Comparison of ENCODE assay signal across 1 cellular context in genomic region chr9:70418822-70419545, GRCh38.
TF ChIP-seq lines count a peak whose summit lies in the region.

No MANE protein-coding gene starts in this region.

TF ChIP-seq in HepG2, 621 proteins besides CTCF, POLR2A, EP300 and RAD21 (continued from another document and continues in another):
- TF ChIP-seq ZBTB46 (CRISPR knock-in tag; IDR thresholded peaks at IDR 0.05; ENCODE audit: borderline replicate concordance) (no peak), HOXA5 (CRISPR knock-in tag; IDR thresholded peaks at IDR 0.05) (0 out of 2 replicates have a peak, but pooled peaks have one; percentile 12), HDAC1 (CRISPR knock-in tag; IDR thresholded peaks at IDR 0.05) (no peak; the same call in 1 of the 2 replicates), JDP2 (CRISPR knock-in tag; IDR thresholded peaks at IDR 0.05; ENCODE audit: borderline replicate concordance) (no peak), IRF2 (CRISPR knock-in tag; IDR thresholded peaks at IDR 0.05) (no peak), RXRA (CRISPR knock-in tag; IDR thresholded peaks at IDR 0.05) (peak; percentile 93), ZBTB33 (CRISPR knock-in tag; IDR thresholded peaks at IDR 0.05) (no peak), SRSF1 (optimal IDR thresholded peaks at IDR 0.05; ENCODE audit: low read depth, low read length) (no peak), ZSCAN31 (CRISPR knock-in tag; IDR thresholded peaks at IDR 0.05; ENCODE audit: low read depth) (0 out of 2 replicates have a peak, but pooled peaks have one; percentile 57), ZNF598 (CRISPR knock-in tag; IDR thresholded peaks at IDR 0.05; ENCODE audit: borderline replicate concordance) (no peak), SRF (IDR thresholded peaks at IDR 0.05; ENCODE audit: low read depth, low read length) (no peak), MEIS1 (CRISPR knock-in tag; IDR thresholded peaks at IDR 0.05; ENCODE audit: borderline replicate concordance) (no peak), RORA (CRISPR knock-in tag; IDR thresholded peaks at IDR 0.05) (no peak), MNT (IDR thresholded peaks at IDR 0.05) (no peak), ISX (CRISPR knock-in tag; conservative IDR thresholded peaks at IDR 0.05) (no peak), BRCA1 (CRISPR knock-in tag; IDR thresholded peaks at IDR 0.05) (0 out of 2 replicates have a peak, but pooled peaks have one; percentile 38), AHR (CRISPR knock-in tag; IDR thresholded peaks at IDR 0.05) (no peak), KLF11 (CRISPR knock-in tag; IDR thresholded peaks at IDR 0.05) (no peak), NFIC (IDR thresholded peaks at IDR 0.05; ENCODE audit: low read length) (no peak), ZBTB26 (CRISPR knock-in tag; IDR thresholded peaks at IDR 0.05; ENCODE audit: borderline replicate concordance) (no peak; the same call in 1 of the 2 replicates), ZHX2 (IDR thresholded peaks at IDR 0.05; ENCODE audit: low read depth) (no peak), ZHX2 (CRISPR knock-in tag; IDR thresholded peaks at IDR 0.05; ENCODE audit: borderline replicate concordance) (no peak), SNAPC2 (CRISPR knock-in tag; IDR thresholded peaks at IDR 0.05) (no peak), TGIF2 (CRISPR knock-in tag; IDR thresholded peaks at IDR 0.05) (0 out of 2 replicates have a peak, but pooled peaks have one; percentile 32), ZNF737 (CRISPR knock-in tag; IDR thresholded peaks at IDR 0.05; ENCODE audit: borderline replicate concordance) (no peak), ISL2 (CRISPR knock-in tag; IDR thresholded peaks at IDR 0.05) (0 out of 2 replicates have a peak, but pooled peaks have one; percentile 17), SIX4 (CRISPR knock-in tag; IDR thresholded peaks at IDR 0.05) (no peak), PHF21A (CRISPR knock-in tag; IDR thresholded peaks at IDR 0.05) (peak; percentile 2; the same call in 1 of the 2 replicates), ZBTB3 (CRISPR knock-in tag; IDR thresholded peaks at IDR 0.05; ENCODE audit: borderline replicate concordance, low read depth) (no peak), ZNF101 (CRISPR knock-in tag; IDR thresholded peaks at IDR 0.05; ENCODE audit: borderline replicate concordance, low read depth) (no peak), ZNF552 (CRISPR knock-in tag; IDR thresholded peaks at IDR 0.05; ENCODE audit: borderline replicate concordance) (no peak), NR1H2 (CRISPR knock-in tag; IDR thresholded peaks at IDR 0.05; ENCODE audit: borderline replicate concordance, low read depth) (no peak), FOXO1 (CRISPR knock-in tag; IDR thresholded peaks at IDR 0.05) (no peak), U2AF2 (IDR thresholded peaks at IDR 0.05; ENCODE audit: low read depth, low read length) (no peak)
- TF ChIP-seq, protein P1, sequence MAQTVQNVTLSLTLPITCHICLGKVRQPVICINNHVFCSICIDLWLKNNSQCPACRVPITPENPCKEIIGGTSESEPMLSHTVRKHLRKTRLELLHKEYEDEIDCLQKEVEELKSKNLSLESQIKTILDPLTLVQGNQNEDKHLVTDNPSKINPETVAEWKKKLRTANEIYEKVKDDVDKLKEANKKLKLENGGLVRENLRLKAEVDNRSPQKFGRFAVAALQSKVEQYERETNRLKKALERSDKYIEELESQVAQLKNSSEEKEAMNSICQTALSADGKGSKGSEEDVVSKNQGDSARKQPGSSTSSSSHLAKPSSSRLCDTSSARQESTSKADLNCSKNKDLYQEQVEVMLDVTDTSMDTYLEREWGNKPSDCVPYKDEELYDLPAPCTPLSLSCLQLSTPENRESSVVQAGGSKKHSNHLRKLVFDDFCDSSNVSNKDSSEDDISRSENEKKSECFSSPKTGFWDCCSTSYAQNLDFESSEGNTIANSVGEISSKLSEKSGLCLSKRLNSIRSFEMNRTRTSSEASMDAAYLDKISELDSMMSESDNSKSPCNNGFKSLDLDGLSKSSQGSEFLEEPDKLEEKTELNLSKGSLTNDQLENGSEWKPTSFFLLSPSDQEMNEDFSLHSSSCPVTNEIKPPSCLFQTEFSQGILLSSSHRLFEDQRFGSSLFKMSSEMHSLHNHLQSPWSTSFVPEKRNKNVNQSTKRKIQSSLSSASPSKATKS (CRISPR knock-in tag; IDR thresholded peaks at IDR 0.05): no peak
- TF ChIP-seq, protein P2, sequence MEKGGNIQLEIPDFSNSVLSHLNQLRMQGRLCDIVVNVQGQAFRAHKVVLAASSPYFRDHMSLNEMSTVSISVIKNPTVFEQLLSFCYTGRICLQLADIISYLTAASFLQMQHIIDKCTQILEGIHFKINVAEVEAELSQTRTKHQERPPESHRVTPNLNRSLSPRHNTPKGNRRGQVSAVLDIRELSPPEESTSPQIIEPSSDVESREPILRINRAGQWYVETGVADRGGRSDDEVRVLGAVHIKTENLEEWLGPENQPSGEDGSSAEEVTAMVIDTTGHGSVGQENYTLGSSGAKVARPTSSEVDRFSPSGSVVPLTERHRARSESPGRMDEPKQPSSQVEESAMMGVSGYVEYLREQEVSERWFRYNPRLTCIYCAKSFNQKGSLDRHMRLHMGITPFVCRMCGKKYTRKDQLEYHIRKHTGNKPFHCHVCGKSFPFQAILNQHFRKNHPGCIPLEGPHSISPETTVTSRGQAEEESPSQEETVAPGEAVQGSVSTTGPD (CRISPR knock-in tag; IDR thresholded peaks at IDR 0.05): no peak
- TF ChIP-seq, protein P3, sequence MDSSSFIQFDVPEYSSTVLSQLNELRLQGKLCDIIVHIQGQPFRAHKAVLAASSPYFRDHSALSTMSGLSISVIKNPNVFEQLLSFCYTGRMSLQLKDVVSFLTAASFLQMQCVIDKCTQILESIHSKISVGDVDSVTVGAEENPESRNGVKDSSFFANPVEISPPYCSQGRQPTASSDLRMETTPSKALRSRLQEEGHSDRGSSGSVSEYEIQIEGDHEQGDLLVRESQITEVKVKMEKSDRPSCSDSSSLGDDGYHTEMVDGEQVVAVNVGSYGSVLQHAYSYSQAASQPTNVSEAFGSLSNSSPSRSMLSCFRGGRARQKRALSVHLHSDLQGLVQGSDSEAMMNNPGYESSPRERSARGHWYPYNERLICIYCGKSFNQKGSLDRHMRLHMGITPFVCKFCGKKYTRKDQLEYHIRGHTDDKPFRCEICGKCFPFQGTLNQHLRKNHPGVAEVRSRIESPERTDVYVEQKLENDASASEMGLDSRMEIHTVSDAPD (CRISPR knock-in tag; IDR thresholded peaks at IDR 0.05): no peak
- TF ChIP-seq, protein P4, sequence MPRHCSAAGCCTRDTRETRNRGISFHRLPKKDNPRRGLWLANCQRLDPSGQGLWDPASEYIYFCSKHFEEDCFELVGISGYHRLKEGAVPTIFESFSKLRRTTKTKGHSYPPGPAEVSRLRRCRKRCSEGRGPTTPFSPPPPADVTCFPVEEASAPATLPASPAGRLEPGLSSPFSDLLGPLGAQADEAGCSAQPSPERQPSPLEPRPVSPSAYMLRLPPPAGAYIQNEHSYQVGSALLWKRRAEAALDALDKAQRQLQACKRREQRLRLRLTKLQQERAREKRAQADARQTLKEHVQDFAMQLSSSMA (CRISPR knock-in tag; IDR thresholded peaks at IDR 0.05): no peak
- TF ChIP-seq, protein P5, sequence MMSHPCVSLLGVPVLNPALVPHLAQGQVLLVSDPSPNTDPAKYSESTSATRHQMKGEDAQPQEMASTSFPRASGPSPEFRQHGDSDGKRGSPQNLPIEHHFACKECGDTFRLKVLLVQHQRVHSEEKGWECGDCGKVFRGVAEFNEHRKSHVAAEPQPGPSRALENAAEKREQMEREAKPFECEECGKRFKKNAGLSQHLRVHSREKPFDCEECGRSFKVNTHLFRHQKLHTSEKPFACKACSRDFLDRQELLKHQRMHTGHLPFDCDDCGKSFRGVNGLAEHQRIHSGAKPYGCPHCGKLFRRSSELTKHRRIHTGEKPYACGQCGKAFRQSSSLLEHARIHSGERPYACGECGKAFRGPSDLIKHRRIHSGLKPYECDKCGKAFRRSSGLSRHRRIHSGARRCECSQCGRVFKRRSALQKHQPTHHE (CRISPR knock-in tag; IDR thresholded peaks at IDR 0.05; ENCODE audit: borderline replicate concordance): no peak
